ENCODE assay signal across 23 cellular contexts in genomic region chr20:49432562-49432961, GRCh38. TPM values are rescaled to one million over a fixed set of nuclear protein-coding genes. Genes with fewer than 3 reads are reported as not detected.
DNase-seq lines count a peak whose midpoint lies in the region; ATAC-seq, FAIRE-seq and TF ChIP-seq lines count a peak whose summit lies in the region.
"Had no signal": no experiment of that assay in that cellular context is flagged by ENCODE, and none has a peak within 500 bp of the region (broad histone marks: within the 10 kb centered on the region; RNA-seq: fewer than 3 reads in every experiment).

No MANE protein-coding gene starts in this region.

- DNase-seq in COR-L47 (lab: John Stamatoyannopoulos, UW) (peak; percentile 31), GM23338 (ENCODE audit: low spot score) (peak; percentile 57), SK-N-DZ (ENCODE audit: low spot score) (peak; percentile 63), left kidney (ENCODE audit: low read depth, low spot score) (peak; percentile 50), frontal cortex (ENCODE audit: low spot score in 2 of 2) (no peak)
- DNase-seq in activated CD4-positive, alpha-beta T cell treated with anti-CD3 and anti-CD28 coated beads for 1 hour, result no peak
- DNase-seq: ACHN, C1 segment of cervical spinal cord, DND-41, H7, HFFc6, Kasumi-1, MM.1S, NCI-H1694 treated with DMSO at 0.1 percent for 48 hours, NCI-H446, T-cell had no signal

- no peak overlapping the region for H3K4me2 ChIP-seq in GM23338

- no peak overlapping the region for H3K4me3 Mint-ChIP-seq in GM23338
- H3K4me3 Mint-ChIP-seq: CD8-positive, alpha-beta memory T cell; HFFc6; IgD-negative memory B cell; T-cell had no signal

- H2AFZ ChIP-seq in GM23338, result no peak overlapping the region

- no peak for TF ChIP-seq CTCF in GM23338 (conservative IDR thresholded peaks at IDR 0.05; ENCODE audit: low read depth in 2 of 2)

- no peak; the same call in 2 of the 3 replicates for ATAC-seq in GM23338
- no peak for ATAC-seq in GM18870 (IDR thresholded peaks at IDR 0.05; ENCODE audit: unreplicated experiment)
- ATAC-seq: SK-N-SH treated with all-trans-retinoic acid at 6 μM for 48 hours, T-cell had no signal

- no peaks in the 10 kb centered on the region for H3K9me3 Mint-ChIP-seq in GM23338
- H3K9me3 Mint-ChIP-seq: CD8-positive, alpha-beta memory T cell; HFFc6; T-cell had no signal

- H3K4me1 ChIP-seq in GM23338 (ENCODE audit: insufficient read depth), result no peaks in the 10 kb centered on the region

- no peaks in the 10 kb centered on the region for H3K4me1 Mint-ChIP-seq in GM23338
- H3K4me1 Mint-ChIP-seq: CD8-positive, alpha-beta memory T cell; IgD-negative memory B cell; T-cell had no signal

- no peak for FAIRE-seq in frontal cortex (lab: Jason Lieb, UNC)
- FAIRE-seq: D721Med had no signal

- H3K27ac Mint-ChIP-seq in GM23338, result no peak overlapping the region
- H3K27ac Mint-ChIP-seq: CD8-positive, alpha-beta memory T cell; HFFc6; T-cell had no signal

- H3K9me2 ChIP-seq in GM23338 (ENCODE audit: insufficient read depth), result no peaks in the 10 kb centered on the region

- H3K36me3 ChIP-seq in GM23338 (ENCODE audit: insufficient read depth), result no peaks in the 10 kb centered on the region

- H3K27ac ChIP-seq in GM23338 (ENCODE audit: low read depth), result no peak overlapping the region

- H3K27me3 ChIP-seq in GM23338 (ENCODE audit: insufficient read depth), result no peaks in the 10 kb centered on the region

- H3F3A ChIP-seq in GM23338 (replicated peaks; ENCODE audit: low read depth), result no peaks in the 10 kb centered on the region

- H4K20me1 ChIP-seq in GM23338 (replicated peaks; ENCODE audit: insufficient read depth), result no peaks in the 10 kb centered on the region

- peaks cover 6% of the 10 kb centered on the region for H3K27me3 Mint-ChIP-seq in GM23338 (ENCODE audit: insufficient read depth, low read depth, poor library complexity)

- no peaks in the 10 kb centered on the region for H3K79me2 ChIP-seq in GM23338 (replicated peaks; ENCODE audit: insufficient read depth)

- H3K36me3 Mint-ChIP-seq in GM23338 (ENCODE audit: low read depth), result no peaks in the 10 kb centered on the region
- H3K36me3 Mint-ChIP-seq: IgD-negative memory B cell, T-cell had no signal

- H3K4me3 ChIP-seq in GM23338, result no peak overlapping the region

TF ChIP-seq in GM23338, 12 proteins besides CTCF, POLR2A, EP300 and RAD21 (continues in another document):
- TF ChIP-seq ZNF114 (CRISPR knock-in tag; IDR thresholded peaks at IDR 0.05), result no peak
- TF ChIP-seq ZNF331 (CRISPR knock-in tag; IDR thresholded peaks at IDR 0.05; ENCODE audit: low read depth), result no peak
- no peak for TF ChIP-seq EZH2phosphoT487 (IDR thresholded peaks at IDR 0.05; ENCODE audit: unreplicated experiment)
- no peak for TF ChIP-seq REST (IDR thresholded peaks at IDR 0.05; ENCODE audit: unreplicated experiment)
- no peak for TF ChIP-seq NANOG (IDR thresholded peaks at IDR 0.05; ENCODE audit: borderline replicate concordance)
- no peak for TF ChIP-seq CREB1 (CRISPR knock-in tag; IDR thresholded peaks at IDR 0.05; ENCODE audit: low read depth)
- TF ChIP-seq JUNB (IDR thresholded peaks at IDR 0.05; ENCODE audit: unreplicated experiment), result no peak
- no peak for TF ChIP-seq ETS1 (IDR thresholded peaks at IDR 0.05)
- no peak for TF ChIP-seq POLR2AphosphoS5 (IDR thresholded peaks at IDR 0.05; ENCODE audit: low read depth)
- TF ChIP-seq EZH2 (IDR thresholded peaks at IDR 0.05; ENCODE audit: low read depth, unreplicated experiment), result no peak

RNA-seq across cellular contexts. Expression of gene KCNB1, which starts 49.9 kb away (rescaled TPM):
- 0.28 and 0.50 TPM in 2 replicates for total RNA-seq in GM23338 (2014; rRNA removed; shearing (Covaris generic))
- polyA plus RNA-seq in GM23338 (2016; fragmentation: Nextera tagmentation; extraction: Ambion mirVana), result 0.29 and 0.42 TPM in 2 replicates
- polyA plus RNA-seq in SK-N-DZ (2014; cell fraction: cytosol; rRNA removed), result 3.8 and 3.9 TPM in 2 replicates
- polyA plus RNA-seq in SK-N-DZ (2014; cell fraction: nucleus; rRNA removed), result 2.2 and 4.3 TPM in 2 replicates
- total RNA-seq in frontal cortex, result 5.7 TPM
- total RNA-seq: HT-29, RPMI7951 had no signal
- polyA plus RNA-seq: CD8-positive, alpha-beta memory T cell; IgD-negative memory B cell had no signal

Comparison
In these comparisons a context has a peak if more than half of its experiments do, and no peak if none do; other contexts are left out.
1. DNase-seq: peak in COR-L47 (single experiment), GM23338 (single experiment), SK-N-DZ (single experiment) and left kidney (single experiment); none in frontal cortex (0 of 2) and activated CD4-positive, alpha-beta T cell treated with anti-CD3 and anti-CD28 coated beads for 1 hour (single experiment).